ENCODE assay signal across 1 cellular context in the genomic region with DNA sequence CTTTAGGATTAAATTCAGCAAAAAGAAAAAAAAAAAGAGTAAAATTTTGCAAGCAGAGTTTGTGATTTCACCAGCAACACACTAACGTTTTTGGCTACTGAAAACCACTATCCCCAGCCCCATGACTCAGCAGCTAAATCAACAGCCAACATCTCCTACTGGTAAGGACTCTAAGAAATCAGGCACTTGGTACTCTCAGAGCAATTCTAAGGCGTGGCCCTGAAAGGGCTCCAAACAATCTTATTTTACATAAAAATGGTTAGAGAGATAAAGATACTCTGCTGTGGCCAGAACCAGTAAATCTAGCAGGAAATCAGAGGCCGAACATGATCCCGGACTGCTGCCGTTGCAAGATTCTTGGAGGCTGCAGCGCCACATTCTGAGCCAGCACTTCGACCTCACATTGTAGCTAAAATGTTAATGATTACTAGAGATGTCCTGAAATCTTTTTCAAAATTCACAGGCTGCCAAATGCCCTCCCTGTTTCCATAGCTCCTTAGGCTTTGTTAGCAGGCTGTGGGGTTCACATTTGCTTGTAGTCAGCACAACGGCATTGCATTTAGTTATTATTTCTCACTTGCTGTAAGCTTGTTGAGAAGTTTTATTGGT.
TF ChIP-seq lines count a peak whose summit lies in the region.

No MANE protein-coding gene starts in this region.

TF ChIP-seq in HepG2, 621 proteins besides CTCF, POLR2A, EP300 and RAD21 (continued from another document and continues in another):
- TF ChIP-seq ZNF792 (CRISPR knock-in tag; IDR thresholded peaks at IDR 0.05): peak; percentile 67; the same call in 1 of the 2 replicates
- TF ChIP-seq ZNF441 (CRISPR knock-in tag; IDR thresholded peaks at IDR 0.05; ENCODE audit: borderline replicate concordance): 0 out of 2 replicates have a peak, but pooled peaks have one; percentile 46
- no peak for TF ChIP-seq MATR3 (CRISPR knock-in tag; IDR thresholded peaks at IDR 0.05)
- no peak for TF ChIP-seq JDP2 (CRISPR knock-in tag; IDR thresholded peaks at IDR 0.05; ENCODE audit: borderline replicate concordance)
- TF ChIP-seq ZFP82 (CRISPR knock-in tag; IDR thresholded peaks at IDR 0.05; ENCODE audit: borderline replicate concordance): no peak
- TF ChIP-seq ZSCAN25 (CRISPR knock-in tag; IDR thresholded peaks at IDR 0.05): no peak
- peak; percentile 87; the same call in 1 of the 2 replicates for TF ChIP-seq ZNF232 (CRISPR knock-in tag; IDR thresholded peaks at IDR 0.05; ENCODE audit: borderline replicate concordance)
- TF ChIP-seq, protein P1, sequence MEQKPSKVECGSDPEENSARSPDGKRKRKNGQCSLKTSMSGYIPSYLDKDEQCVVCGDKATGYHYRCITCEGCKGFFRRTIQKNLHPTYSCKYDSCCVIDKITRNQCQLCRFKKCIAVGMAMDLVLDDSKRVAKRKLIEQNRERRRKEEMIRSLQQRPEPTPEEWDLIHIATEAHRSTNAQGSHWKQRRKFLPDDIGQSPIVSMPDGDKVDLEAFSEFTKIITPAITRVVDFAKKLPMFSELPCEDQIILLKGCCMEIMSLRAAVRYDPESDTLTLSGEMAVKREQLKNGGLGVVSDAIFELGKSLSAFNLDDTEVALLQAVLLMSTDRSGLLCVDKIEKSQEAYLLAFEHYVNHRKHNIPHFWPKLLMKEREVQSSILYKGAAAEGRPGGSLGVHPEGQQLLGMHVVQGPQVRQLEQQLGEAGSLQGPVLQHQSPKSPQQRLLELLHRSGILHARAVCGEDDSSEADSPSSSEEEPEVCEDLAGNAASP (CRISPR knock-in tag; IDR thresholded peaks at IDR 0.05; ENCODE audit: borderline replicate concordance): 0 out of 2 replicates have a peak, but pooled peaks have one; percentile 47
- TF ChIP-seq ZBTB7B (CRISPR knock-in tag; IDR thresholded peaks at IDR 0.05): no peak
- TF ChIP-seq, protein P2, sequence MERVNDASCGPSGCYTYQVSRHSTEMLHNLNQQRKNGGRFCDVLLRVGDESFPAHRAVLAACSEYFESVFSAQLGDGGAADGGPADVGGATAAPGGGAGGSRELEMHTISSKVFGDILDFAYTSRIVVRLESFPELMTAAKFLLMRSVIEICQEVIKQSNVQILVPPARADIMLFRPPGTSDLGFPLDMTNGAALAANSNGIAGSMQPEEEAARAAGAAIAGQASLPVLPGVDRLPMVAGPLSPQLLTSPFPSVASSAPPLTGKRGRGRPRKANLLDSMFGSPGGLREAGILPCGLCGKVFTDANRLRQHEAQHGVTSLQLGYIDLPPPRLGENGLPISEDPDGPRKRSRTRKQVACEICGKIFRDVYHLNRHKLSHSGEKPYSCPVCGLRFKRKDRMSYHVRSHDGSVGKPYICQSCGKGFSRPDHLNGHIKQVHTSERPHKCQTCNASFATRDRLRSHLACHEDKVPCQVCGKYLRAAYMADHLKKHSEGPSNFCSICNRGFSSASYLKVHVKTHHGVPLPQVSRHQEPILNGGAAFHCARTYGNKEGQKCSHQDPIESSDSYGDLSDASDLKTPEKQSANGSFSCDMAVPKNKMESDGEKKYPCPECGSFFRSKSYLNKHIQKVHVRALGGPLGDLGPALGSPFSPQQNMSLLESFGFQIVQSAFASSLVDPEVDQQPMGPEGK (CRISPR knock-in tag; IDR thresholded peaks at IDR 0.05): no peak
- TF ChIP-seq, protein P3, sequence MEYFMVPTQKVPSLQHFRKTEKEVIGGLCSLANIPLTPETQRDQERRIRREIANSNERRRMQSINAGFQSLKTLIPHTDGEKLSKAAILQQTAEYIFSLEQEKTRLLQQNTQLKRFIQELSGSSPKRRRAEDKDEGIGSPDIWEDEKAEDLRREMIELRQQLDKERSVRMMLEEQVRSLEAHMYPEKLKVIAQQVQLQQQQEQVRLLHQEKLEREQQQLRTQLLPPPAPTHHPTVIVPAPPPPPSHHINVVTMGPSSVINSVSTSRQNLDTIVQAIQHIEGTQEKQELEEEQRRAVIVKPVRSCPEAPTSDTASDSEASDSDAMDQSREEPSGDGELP (IDR thresholded peaks at IDR 0.05; ENCODE audit: borderline replicate concordance, low read depth): no peak
- TF ChIP-seq MLLT10 (CRISPR knock-in tag; IDR thresholded peaks at IDR 0.05): no peak
- no peak for TF ChIP-seq ZNF251 (CRISPR knock-in tag; IDR thresholded peaks at IDR 0.05)
- no peak for TF ChIP-seq NFKBIZ (CRISPR knock-in tag; IDR thresholded peaks at IDR 0.05)
- TF ChIP-seq, protein P4, sequence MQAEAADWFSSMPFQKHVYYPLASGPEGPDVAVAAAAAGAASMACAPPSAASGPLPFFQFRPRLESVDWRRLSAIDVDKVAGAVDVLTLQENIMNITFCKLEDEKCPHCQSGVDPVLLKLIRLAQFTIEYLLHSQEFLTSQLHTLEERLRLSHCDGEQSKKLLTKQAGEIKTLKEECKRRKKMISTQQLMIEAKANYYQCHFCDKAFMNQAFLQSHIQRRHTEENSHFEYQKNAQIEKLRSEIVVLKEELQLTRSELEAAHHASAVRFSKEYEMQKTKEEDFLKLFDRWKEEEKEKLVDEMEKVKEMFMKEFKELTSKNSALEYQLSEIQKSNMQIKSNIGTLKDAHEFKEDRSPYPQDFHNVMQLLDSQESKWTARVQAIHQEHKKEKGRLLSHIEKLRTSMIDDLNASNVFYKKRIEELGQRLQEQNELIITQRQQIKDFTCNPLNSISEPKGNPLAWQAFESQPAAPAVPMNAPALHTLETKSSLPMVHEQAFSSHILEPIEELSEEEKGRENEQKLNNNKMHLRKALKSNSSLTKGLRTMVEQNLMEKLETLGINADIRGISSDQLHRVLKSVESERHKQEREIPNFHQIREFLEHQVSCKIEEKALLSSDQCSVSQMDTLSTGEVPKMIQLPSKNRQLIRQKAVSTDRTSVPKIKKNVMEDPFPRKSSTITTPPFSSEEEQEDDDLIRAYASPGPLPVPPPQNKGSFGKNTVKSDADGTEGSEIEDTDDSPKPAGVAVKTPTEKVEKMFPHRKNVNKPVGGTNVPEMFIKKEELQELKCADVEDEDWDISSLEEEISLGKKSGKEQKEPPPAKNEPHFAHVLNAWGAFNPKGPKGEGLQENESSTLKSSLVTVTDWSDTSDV (CRISPR knock-in tag; IDR thresholded peaks at IDR 0.05): no peak
- TF ChIP-seq NCOA1 (CRISPR knock-in tag; IDR thresholded peaks at IDR 0.05): no peak
- TF ChIP-seq ZNF138 (CRISPR knock-in tag; IDR thresholded peaks at IDR 0.05; ENCODE audit: low read depth): no peak
- no peak for TF ChIP-seq ZBTB38 (CRISPR knock-in tag; IDR thresholded peaks at IDR 0.05)
- TF ChIP-seq SAFB2 (CRISPR knock-in tag; IDR thresholded peaks at IDR 0.05; ENCODE audit: borderline replicate concordance, low read depth): no peak
- TF ChIP-seq ZNF34 (CRISPR knock-in tag; IDR thresholded peaks at IDR 0.05; ENCODE audit: borderline replicate concordance): no peak; the same call in 1 of the 2 replicates
- no peak for TF ChIP-seq SOX13 (IDR thresholded peaks at IDR 0.05)
- no peak; a peak in 1 of 4 replicates for TF ChIP-seq SOX13 (CRISPR knock-in tag; conservative IDR thresholded peaks at IDR 0.05 in 1 of 2, IDR thresholded peaks at IDR 0.05 in 1 of 2)
- TF ChIP-seq ZNF670 (CRISPR knock-in tag; IDR thresholded peaks at IDR 0.05; ENCODE audit: borderline replicate concordance): no peak; the same call in 1 of the 2 replicates
- TF ChIP-seq, protein P5, sequence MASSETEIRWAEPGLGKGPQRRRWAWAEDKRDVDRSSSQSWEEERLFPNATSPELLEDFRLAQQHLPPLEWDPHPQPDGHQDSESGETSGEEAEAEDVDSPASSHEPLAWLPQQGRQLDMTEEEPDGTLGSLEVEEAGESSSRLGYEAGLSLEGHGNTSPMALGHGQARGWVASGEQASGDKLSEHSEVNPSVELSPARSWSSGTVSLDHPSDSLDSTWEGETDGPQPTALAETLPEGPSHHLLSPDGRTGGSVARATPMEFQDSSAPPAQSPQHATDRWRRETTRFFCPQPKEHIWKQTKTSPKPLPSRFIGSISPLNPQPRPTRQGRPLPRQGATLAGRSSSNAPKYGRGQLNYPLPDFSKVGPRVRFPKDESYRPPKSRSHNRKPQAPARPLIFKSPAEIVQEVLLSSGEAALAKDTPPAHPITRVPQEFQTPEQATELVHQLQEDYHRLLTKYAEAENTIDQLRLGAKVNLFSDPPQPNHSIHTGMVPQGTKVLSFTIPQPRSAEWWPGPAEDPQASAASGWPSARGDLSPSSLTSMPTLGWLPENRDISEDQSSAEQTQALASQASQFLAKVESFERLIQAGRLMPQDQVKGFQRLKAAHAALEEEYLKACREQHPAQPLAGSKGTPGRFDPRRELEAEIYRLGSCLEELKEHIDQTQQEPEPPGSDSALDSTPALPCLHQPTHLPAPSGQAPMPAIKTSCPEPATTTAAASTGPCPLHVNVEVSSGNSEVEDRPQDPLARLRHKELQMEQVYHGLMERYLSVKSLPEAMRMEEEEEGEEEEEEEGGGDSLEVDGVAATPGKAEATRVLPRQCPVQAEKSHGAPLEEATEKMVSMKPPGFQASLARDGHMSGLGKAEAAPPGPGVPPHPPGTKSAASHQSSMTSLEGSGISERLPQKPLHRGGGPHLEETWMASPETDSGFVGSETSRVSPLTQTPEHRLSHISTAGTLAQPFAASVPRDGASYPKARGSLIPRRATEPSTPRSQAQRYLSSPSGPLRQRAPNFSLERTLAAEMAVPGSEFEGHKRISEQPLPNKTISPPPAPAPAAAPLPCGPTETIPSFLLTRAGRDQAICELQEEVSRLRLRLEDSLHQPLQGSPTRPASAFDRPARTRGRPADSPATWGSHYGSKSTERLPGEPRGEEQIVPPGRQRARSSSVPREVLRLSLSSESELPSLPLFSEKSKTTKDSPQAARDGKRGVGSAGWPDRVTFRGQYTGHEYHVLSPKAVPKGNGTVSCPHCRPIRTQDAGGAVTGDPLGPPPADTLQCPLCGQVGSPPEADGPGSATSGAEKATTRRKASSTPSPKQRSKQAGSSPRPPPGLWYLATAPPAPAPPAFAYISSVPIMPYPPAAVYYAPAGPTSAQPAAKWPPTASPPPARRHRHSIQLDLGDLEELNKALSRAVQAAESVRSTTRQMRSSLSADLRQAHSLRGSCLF (CRISPR knock-in tag; IDR thresholded peaks at IDR 0.05; ENCODE audit: borderline replicate concordance): no peak
- TF ChIP-seq ZFP41 (CRISPR knock-in tag; IDR thresholded peaks at IDR 0.05; ENCODE audit: borderline replicate concordance): no peak
- TF ChIP-seq, protein P6, sequence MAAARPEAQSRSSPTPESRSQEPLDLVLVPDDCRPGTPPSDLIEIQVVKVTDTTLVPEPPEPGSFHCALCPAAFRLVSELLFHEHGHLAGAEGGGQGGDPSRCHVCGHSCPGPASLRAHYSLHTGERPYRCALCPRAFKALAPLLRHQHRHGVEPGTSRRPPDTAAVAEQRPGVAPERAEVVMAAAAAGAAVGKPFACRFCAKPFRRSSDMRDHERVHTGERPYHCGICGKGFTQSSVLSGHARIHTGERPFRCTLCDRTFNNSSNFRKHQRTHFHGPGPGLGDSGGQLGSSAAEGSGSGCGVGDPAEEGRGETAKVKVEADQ (CRISPR knock-in tag; IDR thresholded peaks at IDR 0.05; ENCODE audit: borderline replicate concordance): no peak
- no peak for TF ChIP-seq ZNF768 (CRISPR knock-in tag; IDR thresholded peaks at IDR 0.05)
- peak; percentile 48 for TF ChIP-seq CEBPG (CRISPR knock-in tag; IDR thresholded peaks at IDR 0.05)
- no peak for TF ChIP-seq POLR2AphosphoS2 (IDR thresholded peaks at IDR 0.05; ENCODE audit: low read depth, low read length)
- TF ChIP-seq, protein P7, sequence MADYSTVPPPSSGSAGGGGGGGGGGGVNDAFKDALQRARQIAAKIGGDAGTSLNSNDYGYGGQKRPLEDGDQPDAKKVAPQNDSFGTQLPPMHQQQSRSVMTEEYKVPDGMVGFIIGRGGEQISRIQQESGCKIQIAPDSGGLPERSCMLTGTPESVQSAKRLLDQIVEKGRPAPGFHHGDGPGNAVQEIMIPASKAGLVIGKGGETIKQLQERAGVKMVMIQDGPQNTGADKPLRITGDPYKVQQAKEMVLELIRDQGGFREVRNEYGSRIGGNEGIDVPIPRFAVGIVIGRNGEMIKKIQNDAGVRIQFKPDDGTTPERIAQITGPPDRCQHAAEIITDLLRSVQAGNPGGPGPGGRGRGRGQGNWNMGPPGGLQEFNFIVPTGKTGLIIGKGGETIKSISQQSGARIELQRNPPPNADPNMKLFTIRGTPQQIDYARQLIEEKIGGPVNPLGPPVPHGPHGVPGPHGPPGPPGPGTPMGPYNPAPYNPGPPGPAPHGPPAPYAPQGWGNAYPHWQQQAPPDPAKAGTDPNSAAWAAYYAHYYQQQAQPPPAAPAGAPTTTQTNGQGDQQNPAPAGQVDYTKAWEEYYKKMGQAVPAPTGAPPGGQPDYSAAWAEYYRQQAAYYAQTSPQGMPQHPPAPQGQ (CRISPR knock-in tag; IDR thresholded peaks at IDR 0.05; ENCODE audit: borderline replicate concordance): no peak
- TF ChIP-seq PAWR (CRISPR knock-in tag; IDR thresholded peaks at IDR 0.05; ENCODE audit: borderline replicate concordance): no peak
